ENCODE assay signal across 17 cellular contexts in genomic region chr10:42871823-42872222, GRCh38.
A peak's percentile ranks its signal among the peaks of the same experiment; 100 is the strongest.
DNase-seq lines count a peak whose midpoint lies in the region; ATAC-seq, FAIRE-seq and TF ChIP-seq lines count a peak whose summit lies in the region.
"Had no signal": no experiment of that assay in that cellular context is flagged by ENCODE, and none has a peak within 500 bp of the region (broad histone marks: within the 10 kb centered on the region; RNA-seq: fewer than 3 reads in every experiment).

No MANE protein-coding gene starts in this region.

- POLR2A ChIA-PET in SK-N-SH (lab: Yijun Ruan, JAX) = interaction anchor here (0.8 to 2.8 kb wide), 7 partner anchors 99 to 211 kb away, joined by 3 to 28 read pairs (median 11); partner anchors contain the start of gene RET

- H3K27me3 ChIP-seq in SK-N-SH (ENCODE audit: insufficient read depth) = no peaks in the 10 kb centered on the region
- no peaks in the 10 kb centered on the region for H3K27me3 ChIP-seq in neural progenitor cell

- DNase-seq in SK-N-SH = peak; percentile 70
- peak; percentile 53 for DNase-seq in kidney
- DNase-seq in neural progenitor cell (ENCODE audit: low spot score) = no peak
- DNase-seq in Ammon's horn (ENCODE audit: low spot score) = no peak
- DNase-seq in LoVo (ENCODE audit: low spot score) = no peak
- DNase-seq: CD4-positive, alpha-beta memory T cell; DMS79; HCEC 1CT; HFFc6 had no signal

- no peaks in the 10 kb centered on the region for H3K9me2 ChIP-seq in SK-N-SH

- TF ChIP-seq CTCF in SK-N-SH (IDR thresholded peaks at IDR 0.05) (no peak), kidney (IDR thresholded peaks at IDR 0.05; ENCODE audit: borderline replicate concordance, extremely low read depth, insufficient read depth) (no peak), neural progenitor cell (IDR thresholded peaks at IDR 0.05) (no peak)

- no peak for TF ChIP-seq EP300 in SK-N-SH (IDR thresholded peaks at IDR 0.05; ENCODE audit: borderline replicate concordance in 1 of 2, low read depth in 1 of 2, low read length in 1 of 2)

- H3K4me2 ChIP-seq in SK-N-SH (no peak overlapping the region), neural progenitor cell (no peak overlapping the region)

- no peak for FAIRE-seq in kidney (lab: Jason Lieb, UNC)
- FAIRE-seq: GM18507, GM19239 had no signal

- H3K27me3 Mint-ChIP-seq in neural progenitor cell (ENCODE audit: insufficient read depth, low read depth) = peaks cover 5% of the 10 kb centered on the region

- H3F3A ChIP-seq in SK-N-SH (replicated peaks; ENCODE audit: insufficient read depth) = no peaks in the 10 kb centered on the region
- no peaks in the 10 kb centered on the region for H3F3A ChIP-seq in neural progenitor cell (ENCODE audit: low read depth)

- H3K9ac ChIP-seq in SK-N-SH (no peak overlapping the region), kidney (ENCODE audit: low read length in 2 of 2) (no peak overlapping the region), neural progenitor cell (no peak overlapping the region)

- no peak overlapping the region for H3K4me3 Mint-ChIP-seq in neural progenitor cell
- H3K4me3 Mint-ChIP-seq: CD4-positive, alpha-beta memory T cell; HFFc6 had no signal

- ATAC-seq in SK-N-SH treated with all-trans-retinoic acid at 6 μM for 48 hours (no peak), GM19455 (IDR thresholded peaks at IDR 0.05; ENCODE audit: unreplicated experiment) (no peak)
- ATAC-seq: GM12878 had no signal

- CTCF ChIA-PET in SK-N-SH (lab: Yijun Ruan, JAX) = interaction anchor here (1.0 to 2.0 kb wide), 10 partner anchors 99 to 234 kb away, joined by 3 to 28 read pairs (median 4); partner anchors contain the start of gene RET

- peaks cover 4% of the 10 kb centered on the region for H3K9me3 Mint-ChIP-seq in neural progenitor cell
- H3K9me3 Mint-ChIP-seq: CD4-positive, alpha-beta memory T cell; HFFc6 had no signal

- H2AFZ ChIP-seq in SK-N-SH (ENCODE audit: low read depth) = no peak overlapping the region
- H2AFZ ChIP-seq in neural progenitor cell (replicated peaks) = no peak overlapping the region

- H3K4me3 ChIP-seq in SK-N-SH (ENCODE audit: low read depth in 2 of 2, low read length in 1 of 2) = no peak overlapping the region
- no peak overlapping the region for H3K4me3 ChIP-seq in kidney (ENCODE audit: low read length in 2 of 2)
- no peak overlapping the region for H3K4me3 ChIP-seq in neural progenitor cell
- H3K4me3 ChIP-seq: GM12878 had no signal

- H3K36me3 ChIP-seq in SK-N-SH (replicated peaks in 1 of 2; ENCODE audit: control insufficient read depth in 1 of 2, insufficient read depth in 2 of 2, low read length in 1 of 2) = no peaks in the 10 kb centered on the region
- no peaks in the 10 kb centered on the region for H3K36me3 ChIP-seq in kidney (ENCODE audit: control insufficient read depth in 1 of 2, insufficient read depth in 2 of 2, low read length in 2 of 2)
- H3K36me3 ChIP-seq in neural progenitor cell = no peaks in the 10 kb centered on the region

- H3K36me3 Mint-ChIP-seq in neural progenitor cell = no peaks in the 10 kb centered on the region
- H3K36me3 Mint-ChIP-seq: CD4-positive, alpha-beta memory T cell had no signal

- 68% methylated on average over 4 of the region's 6 CpGs for WGBS in SK-N-SH (ENCODE audit: low lambda C conversion rate)

- peak overlapping the region in 1 of 2 experiments; percentile 99; a peak in 2 of 4 replicates for H3K27ac ChIP-seq in SK-N-SH (ENCODE audit: low read depth in 2 of 2, low read length in 1 of 2)
- no peak overlapping the region for H3K27ac ChIP-seq in kidney (ENCODE audit: low read depth in 2 of 2, low read length in 2 of 2)
- H3K27ac ChIP-seq in neural progenitor cell = no peak overlapping the region
- H3K27ac ChIP-seq: 22Rv1, C4-2B, HL-60 had no signal

- H3K4me1 ChIP-seq in SK-N-SH (ENCODE audit: control insufficient read depth in 1 of 2, insufficient read depth in 2 of 2, low read depth in 1 of 2, low read length in 1 of 2) (peaks cover 0 to 86% of the 10 kb centered on the region in 2 experiments; a peak in 2 of 4 replicates), kidney (ENCODE audit: control insufficient read depth in 1 of 2, insufficient read depth in 1 of 2, low read depth in 1 of 2, low read length in 2 of 2) (peaks cover 0 to 10% of the 10 kb centered on the region in 2 donors), neural progenitor cell (no peaks in the 10 kb centered on the region)

- intact Hi-C loops in kidney (cut with DNase I) = loop anchor here (10.0 kb wide), 1 partner anchor 213 kb away; no protein-coding TSS in a partner anchor

- H3K27ac Mint-ChIP-seq in neural progenitor cell = peak overlapping the region; percentile 46
- H3K27ac Mint-ChIP-seq: CD4-positive, alpha-beta memory T cell; HFFc6 had no signal

- H3K4me1 Mint-ChIP-seq in neural progenitor cell = peaks cover 12% of the 10 kb centered on the region

- H3K9me3 ChIP-seq in SK-N-SH (no peaks in the 10 kb centered on the region), kidney (ENCODE audit: control insufficient read depth in 1 of 2, low read length in 2 of 2) (no peaks in the 10 kb centered on the region), neural progenitor cell (ENCODE audit: low read depth) (no peaks in the 10 kb centered on the region)

- no peak for TF ChIP-seq RAD21 in SK-N-SH (IDR thresholded peaks at IDR 0.05; ENCODE audit: low read length)

- H4K20me1 ChIP-seq in SK-N-SH (ENCODE audit: insufficient read depth) = no peaks in the 10 kb centered on the region
- H4K20me1 ChIP-seq in neural progenitor cell (ENCODE audit: low read depth) = no peaks in the 10 kb centered on the region

- H3K79me2 ChIP-seq in SK-N-SH (ENCODE audit: insufficient read depth) (no peaks in the 10 kb centered on the region), neural progenitor cell (ENCODE audit: low read depth) (no peaks in the 10 kb centered on the region)

TF ChIP-seq in SK-N-SH, 30 proteins besides CTCF, POLR2A, EP300 and RAD21 (continues in another document):
- no peak for TF ChIP-seq MEF2A (IDR thresholded peaks at IDR 0.05; ENCODE audit: borderline replicate concordance, low read depth)
- no peak for TF ChIP-seq ZBTB33 (IDR thresholded peaks at IDR 0.05; ENCODE audit: borderline replicate concordance, low read depth)
- no peak for TF ChIP-seq RXRA (IDR thresholded peaks at IDR 0.05; ENCODE audit: borderline replicate concordance, low read depth)
- TF ChIP-seq MAX (IDR thresholded peaks at IDR 0.05; ENCODE audit: low read depth) = no peak

TF ChIP-seq in SK-N-SH treated with all-trans-retinoic acid at 6 μM for 48 hours, 23 proteins besides CTCF, POLR2A, EP300 and RAD21:
- no peak for TF ChIP-seq ZC3H10 (CRISPR knock-in tag; IDR thresholded peaks at IDR 0.05)
- TF ChIP-seq ZNF70 (CRISPR knock-in tag; IDR thresholded peaks at IDR 0.05) = no peak
- TF ChIP-seq ESRRG (CRISPR knock-in tag; IDR thresholded peaks at IDR 0.05) = no peak
- TF ChIP-seq RARB (CRISPR knock-in tag; IDR thresholded peaks at IDR 0.05) = no peak
- TF ChIP-seq SNAI2 (CRISPR knock-in tag; IDR thresholded peaks at IDR 0.05) = no peak
- TF ChIP-seq ZFP30 (CRISPR knock-in tag; IDR thresholded peaks at IDR 0.05) = no peak
- no peak for TF ChIP-seq OSR1 (CRISPR knock-in tag; IDR thresholded peaks at IDR 0.05)
- TF ChIP-seq TOX (CRISPR knock-in tag; IDR thresholded peaks at IDR 0.05; ENCODE audit: borderline replicate concordance) = no peak
- no peak for TF ChIP-seq PPARA (CRISPR knock-in tag; IDR thresholded peaks at IDR 0.05; ENCODE audit: borderline replicate concordance)
- no peak for TF ChIP-seq TSHZ2 (CRISPR knock-in tag; IDR thresholded peaks at IDR 0.05)
- TF ChIP-seq ZFP3 (CRISPR knock-in tag; IDR thresholded peaks at IDR 0.05) = no peak
- TF ChIP-seq BACH2 (CRISPR knock-in tag; IDR thresholded peaks at IDR 0.05; ENCODE audit: borderline replicate concordance) = no peak
- TF ChIP-seq GLIS3 (CRISPR knock-in tag; IDR thresholded peaks at IDR 0.05) = no peak
- no peak for TF ChIP-seq CSDC2 (CRISPR knock-in tag; IDR thresholded peaks at IDR 0.05)

Comparison
In these comparisons a context has a peak if more than half of its experiments do, and no peak if none do; other contexts are left out.
1. DNase-seq: peak in SK-N-SH (single experiment) and kidney (single experiment); none in neural progenitor cell (single experiment), Ammon's horn (single experiment) and LoVo (single experiment).